ENCODE assay signal across 29 cellular contexts in the genomic region with DNA sequence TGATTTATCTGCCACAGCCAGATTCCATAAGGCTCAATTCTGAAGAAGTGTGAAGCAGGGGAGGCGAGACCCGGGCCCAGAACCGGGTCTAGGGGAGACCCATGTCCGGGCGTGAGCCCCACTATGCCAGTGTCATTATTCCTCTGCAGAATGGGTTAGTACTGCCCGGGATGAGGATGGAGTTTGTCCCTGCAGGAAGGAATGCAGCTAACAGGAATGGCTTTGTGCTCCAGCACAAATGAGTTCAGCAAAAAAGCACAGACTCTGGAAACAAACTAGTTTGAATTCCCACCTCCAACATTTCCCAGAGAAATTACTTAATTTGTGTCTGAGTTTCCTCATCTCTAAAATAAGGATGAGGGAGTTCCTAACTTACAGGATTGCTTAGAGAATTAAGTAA.
"Had no signal": no experiment of that assay in that cellular context is flagged by ENCODE, and none has a peak within 500 bp of the region (broad histone marks: within the 10 kb centered on the region; RNA-seq: fewer than 3 reads in every experiment).

No MANE protein-coding gene starts in this region.

- H3K9me3 Mint-ChIP-seq: activated T-cell treated with anti-CD3 and anti-CD28 coated beads, Interleukin-2, amount 50 U/mL, for 24 hours; activated T-helper 17 cell treated with anti-CD3 and anti-CD28 coated beads, Interleukin-2, amount 50 U/mL, for 72 hours; central memory CD8-positive, alpha-beta T cell; memory B cell; natural killer cell treated with Interleukin-12 subunit alpha and Interleukin-12 subunit beta and Interleukin-15 and Interleukin-18, amount 100 ng/mL, for 72 hours had no signal

- H3K4me3 Mint-ChIP-seq: activated naive CD8-positive, alpha-beta T cell; activated T-cell treated with anti-CD3 and anti-CD28 coated beads, Interleukin-2, amount 50 U/mL, for 24 hours; activated T-helper 17 cell treated with anti-CD3 and anti-CD28 coated beads, Interleukin-2, amount 50 U/mL, for 72 hours; central memory CD8-positive, alpha-beta T cell; endodermal cell; memory B cell; natural killer cell treated with Interleukin-12 subunit alpha and Interleukin-12 subunit beta and Interleukin-15 and Interleukin-18, amount 100 ng/mL, for 72 hours had no signal

- H3K27ac ChIP-seq: breast epithelium, coronary artery, neutrophil, pancreas, thoracic aorta, upper lobe of left lung, WERI-Rb-1 had no signal

- FAIRE-seq: astrocyte, frontal cortex, pancreas, small intestine, TTC549 had no signal

- H3K36me3 ChIP-seq: breast epithelium, neutrophil, pancreas, thoracic aorta, upper lobe of left lung, WERI-Rb-1 had no signal

- H3K27me3 Mint-ChIP-seq: activated naive CD8-positive, alpha-beta T cell; activated T-cell treated with anti-CD3 and anti-CD28 coated beads, Interleukin-2, amount 50 U/mL, for 24 hours; activated T-helper 17 cell treated with anti-CD3 and anti-CD28 coated beads, Interleukin-2, amount 50 U/mL, for 72 hours; central memory CD8-positive, alpha-beta T cell; natural killer cell treated with Interleukin-12 subunit alpha and Interleukin-12 subunit beta and Interleukin-15 and Interleukin-18, amount 100 ng/mL, for 72 hours had no signal

- H3K27ac Mint-ChIP-seq: activated naive CD8-positive, alpha-beta T cell; activated T-cell treated with anti-CD3 and anti-CD28 coated beads, Interleukin-2, amount 50 U/mL, for 24 hours; activated T-helper 17 cell treated with anti-CD3 and anti-CD28 coated beads, Interleukin-2, amount 50 U/mL, for 72 hours; endodermal cell; memory B cell; natural killer cell treated with Interleukin-12 subunit alpha and Interleukin-12 subunit beta and Interleukin-15 and Interleukin-18, amount 100 ng/mL, for 72 hours had no signal

- H3K4me1 Mint-ChIP-seq: activated T-helper 17 cell treated with anti-CD3 and anti-CD28 coated beads, Interleukin-2, amount 50 U/mL, for 72 hours; central memory CD8-positive, alpha-beta T cell; endodermal cell; memory B cell had no signal

- H3K36me3 Mint-ChIP-seq: memory B cell; natural killer cell treated with Interleukin-12 subunit alpha and Interleukin-12 subunit beta and Interleukin-15 and Interleukin-18, amount 100 ng/mL, for 72 hours had no signal

- H3K4me1 ChIP-seq: breast epithelium, pancreas, upper lobe of left lung had no signal

- DNase-seq: activated CD4-positive, alpha-beta T cell treated with anti-CD3 and anti-CD28 coated beads, Interleukin-2, amount 50 U/mL, for 4 hours; activated CD8-positive, alpha-beta memory T cell treated with anti-CD3 and anti-CD28 coated beads for 24 hours; activated CD8-positive, alpha-beta memory T cell treated with anti-CD3 and anti-CD28 coated beads, Interleukin-2, amount 50 U/mL, for 4 hours; activated naive CD4-positive, alpha-beta T cell; activated T-cell treated with anti-CD3 and anti-CD28 coated beads, Interleukin-2, amount 50 U/mL, for 24 hours; hippocampal formation; left cardiac atrium; pancreas; small intestine; stimulated activated CD4-positive, alpha-beta T cell treated with anti-CD3 and anti-CD28 coated beads, Interleukin-2, amount 100 ng/mL, for 48 hours; stimulated activated CD8-positive, alpha-beta memory T cell treated with anti-CD3 and anti-CD28 coated beads, Interleukin-4, amount 100 ng/mL, for 48 hours; stimulated activated naive CD4-positive, alpha-beta T cell; T-helper 1 cell; upper lobe of left lung; WERI-Rb-1 had no signal

- H3K9me3 ChIP-seq: breast epithelium, neutrophil, pancreas, thoracic aorta, upper lobe of left lung had no signal

- H3K27me3 ChIP-seq: breast epithelium, neutrophil, pancreas, upper lobe of left lung had no signal

- H3K4me3 ChIP-seq: breast epithelium, coronary artery, pancreas, thoracic aorta, upper lobe of left lung had no signal

- ATAC-seq: activated T-helper 17 cell treated with anti-CD3 and anti-CD28 coated beads, Interleukin-2, amount 50 U/mL, for 72 hours; left cardiac atrium; natural killer cell treated with Interleukin-12 subunit alpha and Interleukin-12 subunit beta and Interleukin-15 and Interleukin-18, amount 100 ng/mL, for 72 hours; pancreas; sciatic nerve had no signal
